8 cellular contexts compared by ENCODE assay signal in genomic region chr2:47520825-47521665, GRCh38. TPM values are rescaled to one million over a fixed set of nuclear protein-coding genes. Genes with fewer than 3 reads are reported as not detected.
DNase-seq lines count a peak whose midpoint lies in the region; ATAC-seq and TF ChIP-seq lines count a peak whose summit lies in the region.

No MANE protein-coding gene starts in this region.

- TF ChIP-seq CTCF in OCI-LY3 (IDR thresholded peaks at IDR 0.05; ENCODE audit: low read depth, low read length) (peak; percentile 44), fibroblast of lung (conservative IDR thresholded peaks at IDR 0.05 in 1 of 2, IDR thresholded peaks at IDR 0.05 in 1 of 2; ENCODE audit: low read depth in 1 of 2, low read length in 2 of 2) (peak; percentile 7 to 32), parathyroid adenoma (IDR thresholded peaks at IDR 0.05) (no peak), tibial artery (IDR thresholded peaks at IDR 0.05) (peak in 1 of 2 experiments; percentile 11)

- H4K20me1 ChIP-seq in OCI-LY3 (ENCODE audit: insufficient read depth, low read length) (no peaks in the 10 kb centered on the region), fibroblast of lung (ENCODE audit: control insufficient read depth, extremely low read depth, insufficient read depth, low read length) (no peaks in the 10 kb centered on the region)

- no peaks in the 10 kb centered on the region for H3K27me3 ChIP-seq in CD4-positive, CD25-positive, alpha-beta regulatory T cell (ENCODE audit: control insufficient read depth, insufficient read depth, low read length)
- no peaks in the 10 kb centered on the region for H3K27me3 ChIP-seq in OCI-LY3 (ENCODE audit: low read depth, low read length)
- H3K27me3 ChIP-seq in fibroblast of lung (ENCODE audit: control insufficient read depth, insufficient read depth, low read length), result peaks cover 18% of the 10 kb centered on the region
- H3K27me3 ChIP-seq in parathyroid adenoma (ENCODE audit: control insufficient read depth, insufficient read depth, low read length), result no peaks in the 10 kb centered on the region
- peaks cover 0 to 19% of the 10 kb centered on the region in 2 donors for H3K27me3 ChIP-seq in tibial artery

- peaks cover 17% of the 10 kb centered on the region for H3K4me1 ChIP-seq in CD4-positive, CD25-positive, alpha-beta regulatory T cell (ENCODE audit: control insufficient read depth, insufficient read depth, low read length, poor library complexity, severe bottlenecking)
- H3K4me1 ChIP-seq in OCI-LY3 (ENCODE audit: low read length) (peaks cover 11% of the 10 kb centered on the region), fibroblast of lung (ENCODE audit: control insufficient read depth, extremely low read depth, insufficient read depth, low read length) (peaks cover 4% of the 10 kb centered on the region), parathyroid adenoma (no peaks in the 10 kb centered on the region), tibial artery (peaks cover 0 to 16% (median 12%) of the 10 kb centered on the region in 4 donors)

- H3K27ac Mint-ChIP-seq in CD4-positive, CD25-positive, alpha-beta regulatory T cell, result peak overlapping the region; percentile 90 to 98 (median 98)

- H3K4me3 ChIP-seq in CD4-positive, CD25-positive, alpha-beta regulatory T cell (ENCODE audit: low read depth, low read length), result peak overlapping the region; percentile 59
- peak overlapping the region; percentile 86 for H3K4me3 ChIP-seq in OCI-LY3 (ENCODE audit: low read length)
- H3K4me3 ChIP-seq in fibroblast of lung (replicated peaks in 1 of 4; ENCODE audit: control extremely low read depth in 1 of 4, insufficient read depth in 1 of 4, low read depth in 3 of 4, low read length in 4 of 4), result peak overlapping the region; percentile 34 to 55 (median 47)
- peak overlapping the region; percentile 40 for H3K4me3 ChIP-seq in parathyroid adenoma (ENCODE audit: low read depth, low read length)
- H3K4me3 ChIP-seq in tibial artery, result peak overlapping the region; percentile 38 to 52

- H3K27me3 Mint-ChIP-seq in CD4-positive, CD25-positive, alpha-beta regulatory T cell, result no peaks in the 10 kb centered on the region

- H3K9me3 Mint-ChIP-seq in CD4-positive, CD25-positive, alpha-beta regulatory T cell, result no peaks in the 10 kb centered on the region

- H3K4me2 ChIP-seq in OCI-LY3 (ENCODE audit: low read length) (peak overlapping the region; percentile 93), fibroblast of lung (ENCODE audit: extremely low read depth, insufficient read depth, low read length) (peak overlapping the region; percentile 89), parathyroid adenoma (ENCODE audit: low read length) (peak overlapping the region; percentile 78)

- intact Hi-C loops in tibial artery (cut with DNase I; ENCODE audit: low total_unique reads), result no loop called here

- H3K36me3 ChIP-seq in CD4-positive, CD25-positive, alpha-beta regulatory T cell (ENCODE audit: control insufficient read depth, insufficient read depth, low read length), result no peaks in the 10 kb centered on the region
- H3K36me3 ChIP-seq in OCI-LY3 (replicated peaks; ENCODE audit: low read depth, low read length) (no peaks in the 10 kb centered on the region), fibroblast of lung (ENCODE audit: control insufficient read depth, insufficient read depth, low read length) (no peaks in the 10 kb centered on the region), parathyroid adenoma (ENCODE audit: control insufficient read depth, insufficient read depth, low read length) (no peaks in the 10 kb centered on the region), tibial artery (no peaks in the 10 kb centered on the region)

- peak overlapping the region; percentile 67 for H3K27ac ChIP-seq in CD4-positive, CD25-positive, alpha-beta regulatory T cell (ENCODE audit: insufficient read depth, low read length, poor library complexity, severe bottlenecking)
- H3K27ac ChIP-seq in OCI-LY3 (ENCODE audit: low read length) (no peak overlapping the region), fibroblast of lung (ENCODE audit: insufficient read depth, low read length) (no peak overlapping the region), parathyroid adenoma (no peak overlapping the region), tibial artery (no peak overlapping the region)

- peak; percentile 87 to 90 for ATAC-seq in CD4-positive, CD25-positive, alpha-beta regulatory T cell (ENCODE audit: low read depth in 2 of 2)
- ATAC-seq in GM19455 (IDR thresholded peaks at IDR 0.05; ENCODE audit: unreplicated experiment) (peak; percentile 82), HG03575 (IDR thresholded peaks at IDR 0.05; ENCODE audit: extremely low read depth, insufficient number of reproducible peaks, low FRiP score, unreplicated experiment) (peak; percentile 42)

- H3K79me2 ChIP-seq in OCI-LY3 (ENCODE audit: low read length) (no peaks in the 10 kb centered on the region), fibroblast of lung (ENCODE audit: control insufficient read depth, insufficient read depth, low read length) (no peaks in the 10 kb centered on the region), parathyroid adenoma (no peaks in the 10 kb centered on the region)

- H3K36me3 Mint-ChIP-seq in CD4-positive, CD25-positive, alpha-beta regulatory T cell, result no peaks in the 10 kb centered on the region

- peak; percentile 49 to 94 (median 81) for DNase-seq in CD4-positive, CD25-positive, alpha-beta regulatory T cell
- peak; percentile 80 to 83 for DNase-seq in activated T-cell treated with anti-CD3 and anti-CD28 coated beads, Interleukin-2, amount 50 U/mL, for 48 hours
- DNase-seq in fibroblast of lung (ENCODE audit: low read depth in 2 of 2), result peak; percentile 55 to 74
- DNase-seq in tibial artery, result no peak

- peak overlapping the region; percentile 89 to 99 (median 94) for H3K4me3 Mint-ChIP-seq in CD4-positive, CD25-positive, alpha-beta regulatory T cell

- peaks cover 0 to 29% (median 6%) of the 10 kb centered on the region in 4 donors for H3K4me1 Mint-ChIP-seq in CD4-positive, CD25-positive, alpha-beta regulatory T cell

- H2AFZ ChIP-seq in OCI-LY3 (ENCODE audit: low read depth, low read length) (peak overlapping the region; percentile 57), fibroblast of lung (ENCODE audit: low read length) (peak overlapping the region; percentile 86), parathyroid adenoma (peak overlapping the region; percentile 86)

- H3K9ac ChIP-seq in OCI-LY3 (ENCODE audit: low read length), result peak overlapping the region; percentile 58
- peak overlapping the region; percentile 4 for H3K9ac ChIP-seq in fibroblast of lung (ENCODE audit: insufficient read depth, low read length)
- no peak overlapping the region for H3K9ac ChIP-seq in parathyroid adenoma

- no peaks in the 10 kb centered on the region for H3K9me3 ChIP-seq in CD4-positive, CD25-positive, alpha-beta regulatory T cell (ENCODE audit: control insufficient read depth in 2 of 2, low read length in 2 of 2)
- H3K9me3 ChIP-seq in OCI-LY3 (ENCODE audit: insufficient read depth, low read length), result no peaks in the 10 kb centered on the region
- no peaks in the 10 kb centered on the region for H3K9me3 ChIP-seq in fibroblast of lung (ENCODE audit: control insufficient read depth, insufficient read depth, low read depth, low read length)
- no peaks in the 10 kb centered on the region for H3K9me3 ChIP-seq in parathyroid adenoma (ENCODE audit: control insufficient read depth, low read length)
- H3K9me3 ChIP-seq in tibial artery, result no peaks in the 10 kb centered on the region

RNA-seq across cellular contexts. Expression of gene KCNK12, which starts 49.7 kb away (rescaled TPM):
- total RNA-seq in CD4-positive, CD25-positive, alpha-beta regulatory T cell, result 0.20 TPM
- polyA plus RNA-seq in CD4-positive, CD25-positive, alpha-beta regulatory T cell, result under 1 TPM; 0.28 to 0.77 (median 0.39) TPM
- under 0.01 and 0.26 TPM in 2 replicates for total RNA-seq in fibroblast of lung
- polyA plus RNA-seq in fibroblast of lung, result 0.01 TPM in 1 of 2 replicates, not detected in the other
- not detected in 2 replicates for polyA plus RNA-seq in fibroblast of lung (2012)
- not detected in 2 replicates for polyA minus RNA-seq in fibroblast of lung (ENCODE audit: low replicate concordance)

Comparison
In these comparisons a context has a peak if more than half of its experiments do, and no peak if none do; other contexts are left out.
1. DNase-seq: peak in CD4-positive, CD25-positive, alpha-beta regulatory T cell (3 of 3), activated T-cell treated with anti-CD3 and anti-CD28 coated beads, Interleukin-2, amount 50 U/mL, for 48 hours (2 of 2) and fibroblast of lung (2 of 2); none in tibial artery (0 of 2).
2. Peak in every context shown above with its lines, with median percentiles within 50 percentile points of each other: ATAC-seq, H3K4me3 ChIP-seq, H2AFZ ChIP-seq and H3K4me2 ChIP-seq.